Comparison of ENCODE assay signal across 26 cellular contexts in genomic region chr20:3183896-3184295, GRCh38.
"Had no signal": no experiment of that assay in that cellular context is flagged by ENCODE, and none has a peak within 500 bp of the region (broad histone marks: within the 10 kb centered on the region; RNA-seq: fewer than 3 reads in every experiment).

No MANE protein-coding gene starts in this region.

- H3K4me3 Mint-ChIP-seq: activated CD4-positive, alpha-beta memory T cell treated with anti-CD3 and anti-CD28 coated beads, Interleukin-2, amount 10 ng/mL, durations not matched to agents 7 days and 5 days; activated naive CD4-positive, alpha-beta T cell treated with anti-CD3 and anti-CD28 coated beads for 36 hours; activated naive CD8-positive, alpha-beta T cell treated with anti-CD3 and anti-CD28 coated beads, Interleukin-2, amount 10 ng/mL, durations not matched to agents 7 days and 5 days; activated T-cell treated with anti-CD3 and anti-CD28 coated beads, Interleukin-2, amount 50 U/mL, for 72 hours; naive thymus-derived CD4-positive, alpha-beta T cell; neural crest cell; stimulated activated memory B cell treated with anti-CD40 and anti-IgM and Interleukin-4, amounts not matched to agents 10 μg/mL and 1 μg/mL and 100 μg/mL, for 72 hours; T-helper 17 cell had no signal

- H3K27ac Mint-ChIP-seq: activated CD4-positive, alpha-beta memory T cell treated with anti-CD3 and anti-CD28 coated beads, Interleukin-2, amount 10 ng/mL, durations not matched to agents 7 days and 5 days; activated naive CD4-positive, alpha-beta T cell treated with anti-CD3 and anti-CD28 coated beads for 36 hours; activated naive CD8-positive, alpha-beta T cell treated with anti-CD3 and anti-CD28 coated beads, Interleukin-2, amount 10 ng/mL, durations not matched to agents 7 days and 5 days; activated T-cell treated with anti-CD3 and anti-CD28 coated beads, Interleukin-2, amount 50 U/mL, for 72 hours; stimulated activated memory B cell treated with anti-CD40 and anti-IgM and Interleukin-4, amounts not matched to agents 10 μg/mL and 1 μg/mL and 100 μg/mL, for 72 hours; T-helper 17 cell had no signal

- H3K27me3 Mint-ChIP-seq: activated CD4-positive, alpha-beta memory T cell treated with anti-CD3 and anti-CD28 coated beads, Interleukin-2, amount 10 ng/mL, durations not matched to agents 7 days and 5 days; activated naive CD8-positive, alpha-beta T cell treated with anti-CD3 and anti-CD28 coated beads, Interleukin-2, amount 10 ng/mL, durations not matched to agents 7 days and 5 days; naive thymus-derived CD4-positive, alpha-beta T cell; stimulated activated memory B cell treated with anti-CD40 and anti-IgM and Interleukin-4, amounts not matched to agents 10 μg/mL and 1 μg/mL and 100 μg/mL, for 72 hours; T-helper 17 cell had no signal

- H3K4me1 ChIP-seq: lower lobe of right lung, sigmoid colon, suprapubic skin, tibial nerve had no signal

- H3K36me3 ChIP-seq: cardiac muscle cell, sigmoid colon had no signal

- H3K27me3 ChIP-seq: cardiac muscle cell, hepatocyte, sigmoid colon, stomach, suprapubic skin, tibial nerve had no signal

- H3K9me3 ChIP-seq: lower lobe of right lung, sigmoid colon, stomach, suprapubic skin, tibial nerve had no signal

- ATAC-seq: activated T-cell treated with anti-CD3 and anti-CD28 coated beads, Interleukin-2, amount 50 U/mL, for 72 hours; left lobe of liver; lower lobe of right lung; naive thymus-derived CD4-positive, alpha-beta T cell; stimulated activated memory B cell treated with anti-CD40 and anti-IgM and Interleukin-4, amounts not matched to agents 10 μg/mL and 1 μg/mL and 100 μg/mL, for 72 hours; T-helper 17 cell had no signal

- H3K4me1 Mint-ChIP-seq: activated CD4-positive, alpha-beta memory T cell treated with anti-CD3 and anti-CD28 coated beads, Interleukin-2, amount 10 ng/mL, durations not matched to agents 7 days and 5 days; activated naive CD8-positive, alpha-beta T cell treated with anti-CD3 and anti-CD28 coated beads, Interleukin-2, amount 10 ng/mL, durations not matched to agents 7 days and 5 days; immature natural killer cell; neural crest cell; stimulated activated memory B cell treated with anti-CD40 and anti-IgM and Interleukin-4, amounts not matched to agents 10 μg/mL and 1 μg/mL and 100 μg/mL, for 72 hours; T-helper 17 cell had no signal

- DNase-seq: activated CD4-positive, alpha-beta memory T cell treated with anti-CD3 and anti-CD28 coated beads, Interleukin-2, amount 10 ng/mL, durations not matched to agents 7 days and 5 days; activated CD4-positive, alpha-beta T cell treated with anti-CD3 and anti-CD28 coated beads for 48 hours; activated effector memory CD4-positive, alpha-beta T cell treated with Interleukin-2 at 50 U/mL for 16 hours; activated naive CD4-positive, alpha-beta T cell treated with anti-CD3 and anti-CD28 coated beads for 36 hours; activated naive CD8-positive, alpha-beta T cell treated with anti-CD3 and anti-CD28 coated beads, Interleukin-2, amount 10 ng/mL, durations not matched to agents 7 days and 5 days; activated T-cell treated with anti-CD3 and anti-CD28 coated beads, Interleukin-2, amount 50 U/mL, for 72 hours; amniotic stem cell; cortex of kidney; foreskin melanocyte; glutamatergic neuron; immature natural killer cell; naive thymus-derived CD4-positive, alpha-beta T cell; occipital lobe; sigmoid colon; stimulated activated CD4-positive, alpha-beta T cell treated with anti-CD3 and anti-CD28 coated beads, Interleukin-15, amount 100 ng/mL, for 24 hours; stomach; T-helper 17 cell had no signal

- H3K27ac ChIP-seq: cardiac muscle cell, hepatocyte, lower lobe of right lung, sigmoid colon, stomach, suprapubic skin, tibial nerve had no signal

- H3K9me3 Mint-ChIP-seq: activated CD4-positive, alpha-beta memory T cell treated with anti-CD3 and anti-CD28 coated beads, Interleukin-2, amount 10 ng/mL, durations not matched to agents 7 days and 5 days; activated naive CD4-positive, alpha-beta T cell treated with anti-CD3 and anti-CD28 coated beads for 36 hours; activated naive CD8-positive, alpha-beta T cell treated with anti-CD3 and anti-CD28 coated beads, Interleukin-2, amount 10 ng/mL, durations not matched to agents 7 days and 5 days; activated T-cell treated with anti-CD3 and anti-CD28 coated beads, Interleukin-2, amount 50 U/mL, for 72 hours; immature natural killer cell; naive thymus-derived CD4-positive, alpha-beta T cell; neural crest cell; stimulated activated memory B cell treated with anti-CD40 and anti-IgM and Interleukin-4, amounts not matched to agents 10 μg/mL and 1 μg/mL and 100 μg/mL, for 72 hours had no signal

- H3K4me3 ChIP-seq: cardiac muscle cell, hepatocyte, lower lobe of right lung, sigmoid colon, smooth muscle cell, stomach, suprapubic skin, tibial nerve had no signal

- H3K36me3 Mint-ChIP-seq: activated naive CD8-positive, alpha-beta T cell treated with anti-CD3 and anti-CD28 coated beads, Interleukin-2, amount 10 ng/mL, durations not matched to agents 7 days and 5 days; immature natural killer cell; naive thymus-derived CD4-positive, alpha-beta T cell; stimulated activated memory B cell treated with anti-CD40 and anti-IgM and Interleukin-4, amounts not matched to agents 10 μg/mL and 1 μg/mL and 100 μg/mL, for 72 hours had no signal
